In genomic region chr2:67397143-67397986, GRCh38 we compare ENCODE assay signal across 8 cellular contexts. TPM values are rescaled to one million over a fixed set of nuclear protein-coding genes. Genes with fewer than 3 reads are reported as not detected.
DNase-seq lines count a peak whose midpoint lies in the region; ATAC-seq, FAIRE-seq and TF ChIP-seq lines count a peak whose summit lies in the region.

ETAA1 (plus strand) TSS chr2:67397333; CDS start chr2:67397449, 116 bp downstream.

- peaks cover 2 to 45% (median 6%) of the 10 kb centered on the region in 3 donors for H3K4me1 ChIP-seq in esophagus squamous epithelium

- H3K27ac Mint-ChIP-seq in activated T-helper 1 cell treated with anti-CD3 and anti-CD28 coated beads, Interleukin-12 subunit alpha, Interleukin-12 subunit beta, Interleukin-2, Interleukin-4 antibody, amounts not matched to agents 30 ng/mL and 10 ng/mL and 1 ng/mL, durations not matched to agents 14 hours and 24 hours and 36 hours = peak within 1 kb of the TSS; percentile 99

- no peaks in the 10 kb centered on the region for H3K9me3 ChIP-seq in KOPT-K1 (ENCODE audit: insufficient read depth, low read length, poor library complexity, severe bottlenecking)
- no peaks in the 10 kb centered on the region for H3K9me3 ChIP-seq in esophagus squamous epithelium

- peak within 1 kb of the TSS; percentile 69 to 95 (median 83) for H3K4me3 ChIP-seq in esophagus squamous epithelium

- H3K36me3 ChIP-seq in KOPT-K1 (ENCODE audit: insufficient read depth, low read length) = peaks cover 24% of the 10 kb centered on the region
- H3K36me3 ChIP-seq in esophagus squamous epithelium = peaks cover 0 to 7% (median 0%) of the 10 kb centered on the region in 3 donors

- peaks cover 17% of the 10 kb centered on the region for H3K4me1 Mint-ChIP-seq in activated T-helper 1 cell treated with anti-CD3 and anti-CD28 coated beads, Interleukin-12 subunit alpha, Interleukin-12 subunit beta, Interleukin-2, Interleukin-4 antibody, amounts not matched to agents 30 ng/mL and 10 ng/mL and 1 ng/mL, durations not matched to agents 14 hours and 24 hours and 36 hours (ENCODE audit: low read depth)

- ATAC-seq in GM21723 (IDR thresholded peaks at IDR 0.05; ENCODE audit: unreplicated experiment) = peak; percentile 99

- no peaks in the 10 kb centered on the region for H3K9me3 Mint-ChIP-seq in activated T-helper 1 cell treated with anti-CD3 and anti-CD28 coated beads, Interleukin-12 subunit alpha, Interleukin-12 subunit beta, Interleukin-2, Interleukin-4 antibody, amounts not matched to agents 30 ng/mL and 10 ng/mL and 1 ng/mL, durations not matched to agents 14 hours and 24 hours and 36 hours

- intact Hi-C loops in activated T-helper 1 cell treated with anti-CD3 and anti-CD28 coated beads, Interleukin-12 subunit alpha, Interleukin-12 subunit beta, Interleukin-2, Interleukin-4 antibody, amounts not matched to agents 30 ng/mL and 10 ng/mL and 1 ng/mL, durations not matched to agents 14 hours and 24 hours and 36 hours (cut with micrococcal nuclease) = loop anchor here (1.0 to 10.0 kb wide), 4 partner anchors 666 to 1960 kb away; partner anchors contain the start of genes C1D and PNO1
- intact Hi-C loops in esophagus squamous epithelium (cut with DNase I) = loop anchor here (10.0 kb wide), 1 partner anchor 823 kb away; no protein-coding TSS in a partner anchor

- H3K36me3 Mint-ChIP-seq in activated T-helper 1 cell treated with anti-CD3 and anti-CD28 coated beads, Interleukin-12 subunit alpha, Interleukin-12 subunit beta, Interleukin-2, Interleukin-4 antibody, amounts not matched to agents 30 ng/mL and 10 ng/mL and 1 ng/mL, durations not matched to agents 14 hours and 24 hours and 36 hours (ENCODE audit: low read depth) = peaks cover 11% of the 10 kb centered on the region

- no peaks in the 10 kb centered on the region for H3K27me3 ChIP-seq in esophagus squamous epithelium

- peak; percentile 97 for DNase-seq in DMS53 (lab: John Stamatoyannopoulos, UW)
- DNase-seq in RCC 7860 (ENCODE audit: low spot score) = peak; percentile 75
- peak; percentile 90 for DNase-seq in activated T-helper 1 cell treated with anti-CD3 and anti-CD28 coated beads, Interleukin-12 subunit alpha, Interleukin-12 subunit beta, Interleukin-2, Interleukin-4 antibody, amounts not matched to agents 30 ng/mL and 10 ng/mL and 1 ng/mL, durations not matched to agents 14 hours and 24 hours and 36 hours (ENCODE audit: low spot score)
- peak; percentile 56 for DNase-seq in esophagus squamous epithelium (lab: John Stamatoyannopoulos, UW)
- DNase-seq in myocyte (ENCODE audit: low read depth) = peak; percentile 92
- DNase-seq in stimulated activated CD8-positive, alpha-beta memory T cell treated with anti-CD3 and anti-CD28 coated beads, Interleukin-7, amount 100 ng/mL, for 48 hours (ENCODE audit: extremely low read depth in 1 of 2, low read depth in 1 of 2) = peak; percentile 83 to 88

- peak; percentile 88 for FAIRE-seq in RCC 7860 (lab: Jason Lieb, UNC)

- 0 to 1% methylated on average over 7 to 13 of the region's 61 CpGs for WGBS in esophagus squamous epithelium, 2 donors

- peak in 2 of 4 donors; percentile 65 to 85 for TF ChIP-seq POLR2A in esophagus squamous epithelium (IDR thresholded peaks at IDR 0.05)

- H3K27ac ChIP-seq in KOPT-K1 (ENCODE audit: low read depth, low read length, poor library complexity, severe bottlenecking) (peak within 1 kb of the TSS; percentile 87), esophagus squamous epithelium (peak within 1 kb of the TSS; percentile 94 to 98 (median 95))

- TF ChIP-seq CTCF in esophagus squamous epithelium (IDR thresholded peaks at IDR 0.05) = no peak

- peaks cover 2% of the 10 kb centered on the region for H3K27me3 Mint-ChIP-seq in activated T-helper 1 cell treated with anti-CD3 and anti-CD28 coated beads, Interleukin-12 subunit alpha, Interleukin-12 subunit beta, Interleukin-2, Interleukin-4 antibody, amounts not matched to agents 30 ng/mL and 10 ng/mL and 1 ng/mL, durations not matched to agents 14 hours and 24 hours and 36 hours (ENCODE audit: insufficient read depth)

- peak within 1 kb of the TSS; percentile 97 for H3K4me3 Mint-ChIP-seq in activated T-helper 1 cell treated with anti-CD3 and anti-CD28 coated beads, Interleukin-12 subunit alpha, Interleukin-12 subunit beta, Interleukin-2, Interleukin-4 antibody, amounts not matched to agents 30 ng/mL and 10 ng/mL and 1 ng/mL, durations not matched to agents 14 hours and 24 hours and 36 hours

RNA-seq across cellular contexts. Expression of gene ETAA1, which starts in this region (rescaled TPM):
- total RNA-seq in activated T-helper 1 cell treated with anti-CD3 and anti-CD28 coated beads, Interleukin-12 subunit alpha, Interleukin-12 subunit beta, Interleukin-2, Interleukin-4 antibody, amounts not matched to agents 30 ng/mL and 10 ng/mL and 1 ng/mL, durations not matched to agents 14 hours and 24 hours and 36 hours = 9.5 and 10.7 TPM in 2 replicates
- total RNA-seq in esophagus squamous epithelium = 10 to 100 TPM in 3 of 4 donors, 1 to 10 TPM in 1; 8.0 to 19.8 (median 10.1) TPM
- total RNA-seq in myocyte = 21.9 and 24.3 TPM in 2 replicates
- polyA plus RNA-seq in myocyte (2012) = 4.0 TPM

Comparison
In these comparisons a context has a peak if more than half of its experiments do, and no peak if none do; other contexts are left out.
1. Peak in every context shown above with its lines: DNase-seq, ATAC-seq, H3K4me3 ChIP-seq and H3K27ac ChIP-seq.